8 cellular contexts compared by ENCODE assay signal in the genomic region with DNA sequence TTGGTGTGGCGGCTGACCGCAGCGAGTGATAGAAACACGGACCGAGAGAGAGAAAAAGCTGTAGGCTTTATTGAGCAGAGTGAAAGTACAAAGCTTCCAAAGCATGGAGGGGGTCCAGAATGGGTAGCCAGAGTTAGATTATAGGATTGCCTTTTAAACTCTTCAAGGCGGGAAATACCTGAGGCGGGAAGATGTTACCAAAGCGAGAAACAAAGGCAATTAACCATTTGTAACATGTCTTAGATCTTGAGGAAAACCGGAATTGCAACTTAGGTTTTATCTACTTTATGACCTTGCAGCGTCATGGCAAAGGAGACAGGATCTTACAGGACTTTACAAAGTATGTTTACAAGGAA.
DNase-seq lines count a peak whose midpoint lies in the region; ATAC-seq and TF ChIP-seq lines count a peak whose summit lies in the region.
"Not testable (repeated sequence)": the region's sequence is repeated elsewhere in the genome, so short reads cannot be mapped to it uniquely, and the experiment has no call there.

No MANE protein-coding gene starts in this region.

- ATAC-seq in T-cell (replicated peaks in 1 of 4); activated T-cell treated with anti-CD3 and anti-CD28 coated beads, Interleukin-2, amount 50 U/mL, for 72 hours (replicated peaks in 1 of 2); central memory CD8-positive, alpha-beta T cell (replicated peaks; ENCODE audit: extremely low read depth, poor library complexity, severe bottlenecking): not testable (repeated sequence)
- peak in 1 of 2 donors; percentile 4 for ATAC-seq in stimulated activated naive B cell treated with anti-CD40 and anti-IgM and Interleukin-4, amounts not matched to agents 10 μg/mL and 1 μg/mL and 100 μg/mL, for 72 hours (replicated peaks)

- peaks cover 43 to 58% (median 50%) of the 10 kb centered on the region in 3 donors for H3K4me1 Mint-ChIP-seq in T-cell
- peaks cover 73% of the 10 kb centered on the region for H3K4me1 Mint-ChIP-seq in activated T-cell treated with anti-CD3 and anti-CD28 coated beads, Interleukin-2, amount 50 U/mL, for 72 hours (ENCODE audit: low read depth)
- peaks cover 62% of the 10 kb centered on the region for H3K4me1 Mint-ChIP-seq in central memory CD8-positive, alpha-beta T cell
- peaks cover 62% of the 10 kb centered on the region for H3K4me1 Mint-ChIP-seq in nephron progenitor cell
- H3K4me1 Mint-ChIP-seq in stimulated activated naive B cell treated with anti-CD40 and anti-IgM and Interleukin-4, amounts not matched to agents 10 μg/mL and 1 μg/mL and 100 μg/mL, for 72 hours, result peaks cover 19 to 24% of the 10 kb centered on the region in 2 donors

- H3K9ac ChIP-seq in BLaER1, result not testable (repeated sequence)

- H3K9me3 Mint-ChIP-seq in T-cell; activated T-cell treated with anti-CD3 and anti-CD28 coated beads, Interleukin-2, amount 50 U/mL, for 72 hours; central memory CD8-positive, alpha-beta T cell; nephron progenitor cell; stimulated activated naive B cell treated with anti-CD40 and anti-IgM and Interleukin-4, amounts not matched to agents 10 μg/mL and 1 μg/mL and 100 μg/mL, for 72 hours: not testable (repeated sequence)

- not testable (repeated sequence) for H3K9me3 ChIP-seq in BLaER1

- POLR2A ChIA-PET in T-cell (lab: Charles Lee), result interaction anchor here (0.6 to 1.1 kb wide), 3 partner anchors 9 to 155 kb away, joined by 3 to 4 read pairs (median 3); no protein-coding TSS in a partner anchor

- CTCF ChIA-PET in T-cell (lab: Charles Lee), result interaction anchor here (0.6 to 4.8 kb wide), 53 partner anchors 9 to 227 kb away, joined by 3 to 173 read pairs (median 6); a partner anchor contains a TSS

- TF ChIP-seq CTCF in HL-60 (IDR thresholded peaks at IDR 0.05; ENCODE audit: insufficient read depth, low read length); nephron progenitor cell (IDR thresholded peaks at IDR 0.05): not testable (repeated sequence)

- H3K27me3 ChIP-seq in BLaER1; HL-60 (ENCODE audit: insufficient read depth, poor library complexity, severe bottlenecking); layer of hippocampus (ENCODE audit: control insufficient read depth, insufficient read depth, low read length): not testable (repeated sequence)

- H3K4me3 ChIP-seq in BLaER1, result not testable (repeated sequence)
- H3K4me3 ChIP-seq in HL-60 (replicated peaks; ENCODE audit: insufficient read depth, low read length), result peak overlapping the region; percentile 46

- H3K27ac ChIP-seq in BLaER1 (peak overlapping the region; percentile 11; the same call in 1 of the 2 replicates), HL-60 (replicated peaks) (peak overlapping the region; percentile 84), layer of hippocampus (ENCODE audit: low read depth, low read length) (peak overlapping the region; percentile 25)

- H3K36me3 ChIP-seq in BLaER1, result not testable (repeated sequence)

- peaks cover 37% of the 10 kb centered on the region for H3K4me1 ChIP-seq in BLaER1

- peak overlapping the region; percentile 57 for H3K4me2 ChIP-seq in BLaER1

- peak overlapping the region; percentile 87 to 95 for H3K27ac Mint-ChIP-seq in T-cell
- peak overlapping the region; percentile 88 for H3K27ac Mint-ChIP-seq in activated T-cell treated with anti-CD3 and anti-CD28 coated beads, Interleukin-2, amount 50 U/mL, for 72 hours
- peak overlapping the region; percentile 89 for H3K27ac Mint-ChIP-seq in central memory CD8-positive, alpha-beta T cell (ENCODE audit: low read depth)
- H3K27ac Mint-ChIP-seq in nephron progenitor cell, result peak overlapping the region; percentile 48
- peak overlapping the region; percentile 87 for H3K27ac Mint-ChIP-seq in stimulated activated naive B cell treated with anti-CD40 and anti-IgM and Interleukin-4, amounts not matched to agents 10 μg/mL and 1 μg/mL and 100 μg/mL, for 72 hours

- not testable (repeated sequence) for H4K20me1 ChIP-seq in BLaER1

- DNase-seq in HL-60 (ENCODE audit: low read depth in 1 of 2, low spot score in 1 of 2); T-cell; activated T-cell treated with anti-CD3 and anti-CD28 coated beads, Interleukin-2, amount 50 U/mL, for 72 hours; central memory CD8-positive, alpha-beta T cell (ENCODE audit: low spot score in 2 of 2); nephron progenitor cell; stimulated activated naive B cell treated with anti-CD40 and anti-IgM and Interleukin-4, amounts not matched to agents 10 μg/mL and 1 μg/mL and 100 μg/mL, for 72 hours: not testable (repeated sequence)

- not testable (repeated sequence) for H3K27me3 Mint-ChIP-seq in T-cell; activated T-cell treated with anti-CD3 and anti-CD28 coated beads, Interleukin-2, amount 50 U/mL, for 72 hours (ENCODE audit: low read depth); central memory CD8-positive, alpha-beta T cell; nephron progenitor cell (ENCODE audit: low read depth, poor library complexity); stimulated activated naive B cell treated with anti-CD40 and anti-IgM and Interleukin-4, amounts not matched to agents 10 μg/mL and 1 μg/mL and 100 μg/mL, for 72 hours

- not testable (repeated sequence) for H3K36me3 Mint-ChIP-seq in T-cell; activated T-cell treated with anti-CD3 and anti-CD28 coated beads, Interleukin-2, amount 50 U/mL, for 72 hours (ENCODE audit: insufficient read depth in 2 of 2); nephron progenitor cell (ENCODE audit: low read depth); stimulated activated naive B cell treated with anti-CD40 and anti-IgM and Interleukin-4, amounts not matched to agents 10 μg/mL and 1 μg/mL and 100 μg/mL, for 72 hours
- H3K36me3 Mint-ChIP-seq in central memory CD8-positive, alpha-beta T cell (ENCODE audit: insufficient read depth), result peaks cover 14% of the 10 kb centered on the region

- H3K4me3 Mint-ChIP-seq in T-cell, result peak overlapping the region; percentile 75 to 83 (median 80)
- peak overlapping the region; percentile 71 to 88 for H3K4me3 Mint-ChIP-seq in activated T-cell treated with anti-CD3 and anti-CD28 coated beads, Interleukin-2, amount 50 U/mL, for 72 hours
- peak overlapping the region; percentile 84 for H3K4me3 Mint-ChIP-seq in central memory CD8-positive, alpha-beta T cell
- H3K4me3 Mint-ChIP-seq in nephron progenitor cell, result peak overlapping the region; percentile 8
- peak overlapping the region; percentile 55 to 74 for H3K4me3 Mint-ChIP-seq in stimulated activated naive B cell treated with anti-CD40 and anti-IgM and Interleukin-4, amounts not matched to agents 10 μg/mL and 1 μg/mL and 100 μg/mL, for 72 hours

Comparison
In these comparisons a context has a peak if more than half of its experiments do, and no peak if none do; other contexts are left out.
1. H3K27ac ChIP-seq: peak in every context shown above with its lines; median percentile 84 in HL-60; 25 in layer of hippocampus; 11 in BLaER1.
2. H3K4me3 Mint-ChIP-seq: peak in every context shown above with its lines; median percentile 84 in central memory CD8-positive, alpha-beta T cell; 80 in T-cell; 80 in activated T-cell treated with anti-CD3 and anti-CD28 coated beads, Interleukin-2, amount 50 U/mL, for 72 hours; 64 in stimulated activated naive B cell treated with anti-CD40 and anti-IgM and Interleukin-4, amounts not matched to agents 10 μg/mL and 1 μg/mL and 100 μg/mL, for 72 hours; 8 in nephron progenitor cell.